ENCODE assay signal across 8 cellular contexts in genomic region chr12:460301-461230, GRCh38. TPM values are rescaled to one million over a fixed set of nuclear protein-coding genes. Genes with fewer than 3 reads are reported as not detected.
DNase-seq lines count a peak whose midpoint lies in the region; ATAC-seq, FAIRE-seq and TF ChIP-seq lines count a peak whose summit lies in the region.

No MANE protein-coding gene starts in this region.

- in situ Hi-C loops in gastrocnemius medialis (cut with MboI; ENCODE audit: low sequenced_read_pairs in 4 of 4) = no loop called here

- no peak overlapping the region for H3K27ac ChIP-seq in CD8-positive, alpha-beta memory T cell (ENCODE audit: low read depth, low read length)
- H3K27ac ChIP-seq in gastrocnemius medialis = peak overlapping the region in 2 of 4 donors; percentile 28 to 40

- no peaks in the 10 kb centered on the region for H3K9me3 ChIP-seq in CD8-positive, alpha-beta memory T cell (ENCODE audit: low read length)
- H3K9me3 ChIP-seq in gastrocnemius medialis = no peaks in the 10 kb centered on the region

- H3K27me3 ChIP-seq in CD8-positive, alpha-beta memory T cell (ENCODE audit: insufficient read depth, low read length, poor library complexity, severe bottlenecking) = no peaks in the 10 kb centered on the region
- peaks cover 0 to 19% (median 19%) of the 10 kb centered on the region in 3 donors for H3K27me3 ChIP-seq in gastrocnemius medialis

- peak overlapping the region; percentile 83 to 91 (median 88) for H3K4me3 Mint-ChIP-seq in CD8-positive, alpha-beta memory T cell

- CTCF ChIA-PET in CD8-positive, alpha-beta memory T cell (lab: Charles Lee) = interaction anchor here (1.7 kb wide), 1 partner anchor 16 kb away, joined by 4 read pairs; no protein-coding TSS in a partner anchor

- POLR2A ChIA-PET in CD8-positive, alpha-beta memory T cell (lab: Charles Lee) = interaction anchor here (0.5 kb wide), 1 partner anchor 24 kb away, joined by 3 read pairs; no protein-coding TSS in a partner anchor

- H3K4me1 Mint-ChIP-seq in CD8-positive, alpha-beta memory T cell = peaks cover 40 to 54% (median 44%) of the 10 kb centered on the region in 3 donors

- no peak for TF ChIP-seq CTCF in NB4 (IDR thresholded peaks at IDR 0.05; ENCODE audit: low read depth, low read length)
- TF ChIP-seq CTCF in gastrocnemius medialis (IDR thresholded peaks at IDR 0.05 in 4 of 5, conservative IDR thresholded peaks at IDR 0.05 in 1 of 5) = no peak

- H3K27me3 Mint-ChIP-seq in CD8-positive, alpha-beta memory T cell = peaks cover 0 to 5% of the 10 kb centered on the region in 2 donors

- no peak for FAIRE-seq in H54 (lab: Jason Lieb, UNC)

- no peaks in the 10 kb centered on the region for H3K9me3 Mint-ChIP-seq in CD8-positive, alpha-beta memory T cell

- intact Hi-C loops in left ventricle myocardium superior (cut with micrococcal nuclease) = no loop called here
- intact Hi-C loops in gastrocnemius medialis (cut with DNase I; ENCODE audit: low total_unique reads) = loop anchor here (5.0 kb wide), 1 partner anchor 42 kb away; no protein-coding TSS in a partner anchor

- peak; percentile 27 to 65 (median 41) for DNase-seq in CD8-positive, alpha-beta memory T cell
- DNase-seq in NB4 (ENCODE audit: low read depth) (peak; percentile 25), left ventricle myocardium superior (peak; percentile 55), gastrocnemius medialis (no peak), H54 (ENCODE audit: insufficient read length, low spot score) (no peak)
- peak; percentile 18 for DNase-seq in activated effector memory CD4-positive, alpha-beta T cell treated with Interleukin-2 at 50 U/mL for 16 hours

- no peaks in the 10 kb centered on the region for H3K4me1 ChIP-seq in CD8-positive, alpha-beta memory T cell (ENCODE audit: insufficient read depth, low read length)
- H3K4me1 ChIP-seq in gastrocnemius medialis = peaks cover 8 to 22% of the 10 kb centered on the region in 2 donors

- ATAC-seq in left ventricle myocardium superior = no peak
- ATAC-seq in gastrocnemius medialis = no peak
- ATAC-seq in GM21528 (IDR thresholded peaks at IDR 0.05; ENCODE audit: low FRiP score, unreplicated experiment) = no peak
- ATAC-seq in HG03442 (IDR thresholded peaks at IDR 0.05; ENCODE audit: unreplicated experiment) = no peak

- H3K36me3 ChIP-seq in CD8-positive, alpha-beta memory T cell (ENCODE audit: insufficient read depth, low read length) = no peaks in the 10 kb centered on the region
- no peaks in the 10 kb centered on the region for H3K36me3 ChIP-seq in gastrocnemius medialis

- no peak overlapping the region for H3K4me3 ChIP-seq in CD8-positive, alpha-beta memory T cell (ENCODE audit: low read length)
- H3K4me3 ChIP-seq in NB4 (ENCODE audit: low read depth, low read length) (no peak overlapping the region), gastrocnemius medialis (peak overlapping the region; percentile 43 to 60 (median 50))

- H3K27ac Mint-ChIP-seq in CD8-positive, alpha-beta memory T cell = peak overlapping the region in 7 of 8 donors; percentile 49 to 91 (median 80)

- TF ChIP-seq POLR2A in NB4 (IDR thresholded peaks at IDR 0.05; ENCODE audit: extremely low read depth, insufficient read length) (no peak), gastrocnemius medialis (IDR thresholded peaks at IDR 0.05) (no peak), H54 (IDR thresholded peaks at IDR 0.05; ENCODE audit: low read depth, low read length) (no peak)

- peaks cover 0 to 2% (median 0%) of the 10 kb centered on the region in 3 donors for H3K36me3 Mint-ChIP-seq in CD8-positive, alpha-beta memory T cell

RNA-seq across cellular contexts. Expression of gene B4GALNT3, which starts 0.8 kb away (rescaled TPM):
- total RNA-seq in CD8-positive, alpha-beta memory T cell = 1 to 10 TPM; 3.1 to 3.5 TPM
- polyA plus RNA-seq in CD8-positive, alpha-beta memory T cell = 6.9 TPM
- total RNA-seq in left ventricle myocardium superior (49.6 TPM), gastrocnemius medialis (1 to 10 TPM in 1 of 4 donors, under 1 TPM in 3; 0.20 to 1.9 (median 0.82) TPM)

RNA-seq across cellular contexts. Expression of gene CCDC77, which starts 59.1 kb away (rescaled TPM):
- 10 to 100 TPM; 14.0 to 14.7 TPM for total RNA-seq in CD8-positive, alpha-beta memory T cell
- 5.9 TPM for polyA plus RNA-seq in CD8-positive, alpha-beta memory T cell
- total RNA-seq in left ventricle myocardium superior = 2.8 TPM
- 10 to 100 TPM in 1 of 4 donors, 1 to 10 TPM in 3; 2.6 to 20.2 (median 7.4) TPM for total RNA-seq in gastrocnemius medialis

Comparison
In these comparisons a context has a peak if more than half of its experiments do, and no peak if none do; other contexts are left out.
1. DNase-seq: peak in CD8-positive, alpha-beta memory T cell (5 of 5), NB4 (single experiment), activated effector memory CD4-positive, alpha-beta T cell treated with Interleukin-2 at 50 U/mL for 16 hours (single experiment) and left ventricle myocardium superior (single experiment); none in gastrocnemius medialis (0 of 2) and H54 (single experiment).
2. H3K4me3 ChIP-seq: peak in gastrocnemius medialis (4 of 4); none in CD8-positive, alpha-beta memory T cell (single experiment) and NB4 (single experiment).
3. RNA of gene B4GALNT3, which starts 0.8 kb away (total RNA-seq): 49.6 TPM in left ventricle myocardium superior (single experiment); 3.1 to 3.5 TPM in CD8-positive, alpha-beta memory T cell and 0.20 to 1.9 TPM in gastrocnemius medialis; every median in the first group is over 10 times any median in the second.